In genomic region chr9:135412308-135413085, GRCh38 we compare ENCODE assay signal across 8 cellular contexts.
DNase-seq lines count a peak whose midpoint lies in the region; ATAC-seq, FAIRE-seq and TF ChIP-seq lines count a peak whose summit lies in the region.
"Not testable (repeated sequence)": the region's sequence is repeated elsewhere in the genome, so short reads cannot be mapped to it uniquely, and the experiment has no call there.

No MANE protein-coding gene starts in this region.

- not testable (repeated sequence) for H3K36me3 Mint-ChIP-seq in activated CD4-positive, alpha-beta memory T cell treated with anti-CD3 and anti-CD28 coated beads, Interleukin-2, amount 10 ng/mL, durations not matched to agents 7 days and 5 days (ENCODE audit: low read depth); immature natural killer cell

- not testable (repeated sequence) for H3K36me3 ChIP-seq in OCI-LY7 (ENCODE audit: insufficient read depth, low read length)

- not testable (repeated sequence) for H3K4me2 ChIP-seq in OCI-LY7 (ENCODE audit: low read length)

- not testable (repeated sequence) for H3K9me3 Mint-ChIP-seq in activated CD4-positive, alpha-beta memory T cell treated with anti-CD3 and anti-CD28 coated beads, Interleukin-2, amount 10 ng/mL, durations not matched to agents 7 days and 5 days; immature natural killer cell

- peak; percentile 79 for TF ChIP-seq CTCF in OCI-LY7 (conservative IDR thresholded peaks at IDR 0.05; ENCODE audit: low read length)

- not testable (repeated sequence) for H3K4me1 ChIP-seq in OCI-LY7 (ENCODE audit: insufficient read depth, low read length, poor library complexity, severe bottlenecking)

- not testable (repeated sequence) for H3K9me2 ChIP-seq in OCI-LY7 (ENCODE audit: insufficient read depth, low read length)

- not testable (repeated sequence) for H3K4me3 ChIP-seq in OCI-LY7 (ENCODE audit: low read depth, low read length, poor library complexity, severe bottlenecking)

- H3K4me1 Mint-ChIP-seq in activated CD4-positive, alpha-beta memory T cell treated with anti-CD3 and anti-CD28 coated beads, Interleukin-2, amount 10 ng/mL, durations not matched to agents 7 days and 5 days; immature natural killer cell: not testable (repeated sequence)

- CTCF ChIA-PET in OCI-LY7 (lab: Charles Lee; ENCODE audit: unreplicated experiment), result not testable (repeated sequence)
- CTCF ChIA-PET in activated CD4-positive, alpha-beta memory T cell treated with anti-CD3 and anti-CD28 coated beads, Interleukin-2, amount 10 ng/mL, durations not matched to agents 7 days and 5 days (lab: Charles Lee), result interaction anchor here (0.6 to 1.2 kb wide), 5 partner anchors 16 to 375 kb away, joined by 3 to 4 read pairs (median 3); no protein-coding TSS in a partner anchor

- not testable (repeated sequence) for H3K4me3 Mint-ChIP-seq in activated CD4-positive, alpha-beta memory T cell treated with anti-CD3 and anti-CD28 coated beads, Interleukin-2, amount 10 ng/mL, durations not matched to agents 7 days and 5 days; immature natural killer cell

- ATAC-seq in sciatic nerve, result peak; percentile 80

- H3K9me3 ChIP-seq in OCI-LY7 (ENCODE audit: low read length), result not testable (repeated sequence)

- not testable (repeated sequence) for H2AFZ ChIP-seq in OCI-LY7 (ENCODE audit: low read length)

- not testable (repeated sequence) for H3K79me2 ChIP-seq in OCI-LY7 (ENCODE audit: insufficient read depth, low read depth, low read length)

- POLR2A ChIA-PET in OCI-LY7 (lab: Charles Lee); activated CD4-positive, alpha-beta memory T cell treated with anti-CD3 and anti-CD28 coated beads, Interleukin-2, amount 10 ng/mL, durations not matched to agents 7 days and 5 days (lab: Charles Lee): not testable (repeated sequence)

- peak; percentile 28 for DNase-seq in GM04504 (ENCODE audit: low read depth)
- DNase-seq in Kasumi-1 (lab: John Stamatoyannopoulos, UW), result peak; percentile 42 to 53
- DNase-seq in OCI-LY7 (ENCODE audit: low spot score), result peak; percentile 39
- peak; percentile 73 for DNase-seq in activated CD4-positive, alpha-beta memory T cell treated with anti-CD3 and anti-CD28 coated beads, Interleukin-2, amount 10 ng/mL, durations not matched to agents 7 days and 5 days
- DNase-seq in cerebellar cortex (ENCODE audit: low spot score), result peak; percentile 65
- DNase-seq in immature natural killer cell, result peak; percentile 40 to 54 (median 53)
- peak; percentile 82 for DNase-seq in sciatic nerve (ENCODE audit: low spot score)
- DNase-seq in urothelium cell line (ENCODE audit: low spot score), result peak; percentile 89

- BruUV-seq in OCI-LY7 (replicated peaks; lab: Mats Ljungman, UMichigan), result not testable (repeated sequence)

- H3K27ac ChIP-seq in OCI-LY7 (ENCODE audit: low read depth, low read length, poor library complexity, severe bottlenecking), result not testable (repeated sequence)

- intact Hi-C loops in OCI-LY7 (cut with micrococcal nuclease; ENCODE audit: unreplicated experiment) (loop anchor here (5.0 kb wide), 1 partner anchor 325 kb away; the partner anchor contains the start of gene OLFM1), sciatic nerve (cut with DNase I) (loop anchor here (5.0 kb wide), 1 partner anchor 325 kb away; the partner anchor contains the start of gene OLFM1)

- FAIRE-seq in urothelium cell line (lab: Jason Lieb, UNC), result not testable (repeated sequence)

- H3K27me3 Mint-ChIP-seq in activated CD4-positive, alpha-beta memory T cell treated with anti-CD3 and anti-CD28 coated beads, Interleukin-2, amount 10 ng/mL, durations not matched to agents 7 days and 5 days; immature natural killer cell (ENCODE audit: low read depth in 3 of 3): not testable (repeated sequence)

- H3K27ac Mint-ChIP-seq in activated CD4-positive, alpha-beta memory T cell treated with anti-CD3 and anti-CD28 coated beads, Interleukin-2, amount 10 ng/mL, durations not matched to agents 7 days and 5 days; immature natural killer cell: not testable (repeated sequence)

- H4K20me1 ChIP-seq in OCI-LY7 (ENCODE audit: insufficient read depth, low read length), result not testable (repeated sequence)

Comparison
In these comparisons a context has a peak if more than half of its experiments do, and no peak if none do; other contexts are left out.
1. DNase-seq: peak in every context shown above with its lines; median percentile 89 in urothelium cell line; 82 in sciatic nerve; 73 in activated CD4-positive, alpha-beta memory T cell treated with anti-CD3 and anti-CD28 coated beads, Interleukin-2, amount 10 ng/mL, durations not matched to agents 7 days and 5 days; 65 in cerebellar cortex; 53 in immature natural killer cell; 48 in Kasumi-1; 39 in OCI-LY7; 28 in GM04504.